In genomic region chr10:42753126-42753506, GRCh38 we compare ENCODE assay signal across 8 cellular contexts. TPM values are rescaled to one million over a fixed set of nuclear protein-coding genes. Genes with fewer than 3 reads are reported as not detected.
DNase-seq lines count a peak whose midpoint lies in the region; ATAC-seq, FAIRE-seq and TF ChIP-seq lines count a peak whose summit lies in the region.

No MANE protein-coding gene starts in this region.

- no peak for FAIRE-seq in H54 (lab: Jason Lieb, UNC)

- no peak for TF ChIP-seq POLR2A in H54 (IDR thresholded peaks at IDR 0.05; ENCODE audit: low read depth, low read length)

- no peaks in the 10 kb centered on the region for H3K36me3 ChIP-seq in H7 (replicated peaks; ENCODE audit: control insufficient read depth, insufficient read depth, low read length)

- peaks cover 82% of the 10 kb centered on the region for H3K27me3 Mint-ChIP-seq in CD4-positive, alpha-beta T cell
- peaks cover 56% of the 10 kb centered on the region for H3K27me3 Mint-ChIP-seq in activated T-helper 2 cell treated with anti-CD3 and anti-CD28 coated beads, Interferon-gamma antibody, Interleukin-2, Interleukin-4, amounts not matched to agents 10 μg/mL and 5 μg/mL and 100 μg/mL, durations not matched to agents 14 hours and 24 hours and 36 hours (ENCODE audit: low read depth)
- H3K27me3 Mint-ChIP-seq in nephron progenitor cell (ENCODE audit: low read depth, poor library complexity): peaks cover 84% of the 10 kb centered on the region
- peaks cover 57 to 78% of the 10 kb centered on the region in 2 donors for H3K27me3 Mint-ChIP-seq in stimulated activated naive B cell treated with anti-CD40 and anti-IgM and Interleukin-4, amounts not matched to agents 10 μg/mL and 1 μg/mL and 100 μg/mL, for 72 hours

- no peaks in the 10 kb centered on the region for H3K9me3 Mint-ChIP-seq in CD4-positive, alpha-beta T cell
- no peaks in the 10 kb centered on the region for H3K9me3 Mint-ChIP-seq in activated T-helper 2 cell treated with anti-CD3 and anti-CD28 coated beads, Interferon-gamma antibody, Interleukin-2, Interleukin-4, amounts not matched to agents 10 μg/mL and 5 μg/mL and 100 μg/mL, durations not matched to agents 14 hours and 24 hours and 36 hours
- peaks cover 15% of the 10 kb centered on the region for H3K9me3 Mint-ChIP-seq in nephron progenitor cell
- no peaks in the 10 kb centered on the region for H3K9me3 Mint-ChIP-seq in stimulated activated naive B cell treated with anti-CD40 and anti-IgM and Interleukin-4, amounts not matched to agents 10 μg/mL and 1 μg/mL and 100 μg/mL, for 72 hours

- no peaks in the 10 kb centered on the region for H3K9me3 ChIP-seq in CD4-positive, alpha-beta T cell (ENCODE audit: control insufficient read depth, low read length)

- H3K4me1 Mint-ChIP-seq in CD4-positive, alpha-beta T cell (ENCODE audit: low read depth): peaks cover 13% of the 10 kb centered on the region
- H3K4me1 Mint-ChIP-seq in activated T-helper 2 cell treated with anti-CD3 and anti-CD28 coated beads, Interferon-gamma antibody, Interleukin-2, Interleukin-4, amounts not matched to agents 10 μg/mL and 5 μg/mL and 100 μg/mL, durations not matched to agents 14 hours and 24 hours and 36 hours (ENCODE audit: low read depth): peaks cover 5% of the 10 kb centered on the region
- H3K4me1 Mint-ChIP-seq in nephron progenitor cell: no peaks in the 10 kb centered on the region
- peaks cover 9 to 20% of the 10 kb centered on the region in 2 donors for H3K4me1 Mint-ChIP-seq in stimulated activated naive B cell treated with anti-CD40 and anti-IgM and Interleukin-4, amounts not matched to agents 10 μg/mL and 1 μg/mL and 100 μg/mL, for 72 hours

- H3K27ac Mint-ChIP-seq in CD4-positive, alpha-beta T cell: no peak overlapping the region
- H3K27ac Mint-ChIP-seq in activated T-helper 2 cell treated with anti-CD3 and anti-CD28 coated beads, Interferon-gamma antibody, Interleukin-2, Interleukin-4, amounts not matched to agents 10 μg/mL and 5 μg/mL and 100 μg/mL, durations not matched to agents 14 hours and 24 hours and 36 hours: no peak overlapping the region
- no peak overlapping the region for H3K27ac Mint-ChIP-seq in nephron progenitor cell
- H3K27ac Mint-ChIP-seq in stimulated activated naive B cell treated with anti-CD40 and anti-IgM and Interleukin-4, amounts not matched to agents 10 μg/mL and 1 μg/mL and 100 μg/mL, for 72 hours: no peak overlapping the region

- TF ChIP-seq CTCF in CD4-positive, alpha-beta T cell (IDR thresholded peaks at IDR 0.05): peak; percentile 66
- TF ChIP-seq CTCF in fibroblast of villous mesenchyme (IDR thresholded peaks at IDR 0.05; ENCODE audit: insufficient read depth, low read depth, low read length) (peak; percentile 94), nephron progenitor cell (IDR thresholded peaks at IDR 0.05) (peak; percentile 78)

- peak overlapping the region; percentile 46 for H3K4me3 ChIP-seq in H7 (ENCODE audit: insufficient read depth, low read depth, low read length)
- peak overlapping the region; percentile 59 for H3K4me3 ChIP-seq in fibroblast of villous mesenchyme (ENCODE audit: low read depth, low read length)

- peak; percentile 29 to 71 (median 52) for DNase-seq in CD4-positive, alpha-beta T cell
- DNase-seq in H7: peak; percentile 90
- peak; percentile 77 for DNase-seq in NCI-H82 (lab: John Stamatoyannopoulos, UW)
- DNase-seq in activated T-helper 2 cell treated with anti-CD3 and anti-CD28 coated beads, Interferon-gamma antibody, Interleukin-2, Interleukin-4, amounts not matched to agents 10 μg/mL and 5 μg/mL and 100 μg/mL, durations not matched to agents 14 hours and 24 hours and 36 hours (ENCODE audit: low spot score): peak; percentile 58
- DNase-seq in fibroblast of villous mesenchyme (ENCODE audit: low read depth): peak; percentile 75
- DNase-seq in nephron progenitor cell: peak; percentile 87
- peak; percentile 53 for DNase-seq in stimulated activated naive B cell treated with anti-CD40 and anti-IgM and Interleukin-4, amounts not matched to agents 10 μg/mL and 1 μg/mL and 100 μg/mL, for 72 hours
- no peak for DNase-seq in H54 (ENCODE audit: insufficient read length, low spot score)

- peak overlapping the region; percentile 84 for H3K4me3 Mint-ChIP-seq in CD4-positive, alpha-beta T cell
- H3K4me3 Mint-ChIP-seq in activated T-helper 2 cell treated with anti-CD3 and anti-CD28 coated beads, Interferon-gamma antibody, Interleukin-2, Interleukin-4, amounts not matched to agents 10 μg/mL and 5 μg/mL and 100 μg/mL, durations not matched to agents 14 hours and 24 hours and 36 hours (ENCODE audit: low read depth): peak overlapping the region; percentile 26
- peak overlapping the region; percentile 74 for H3K4me3 Mint-ChIP-seq in nephron progenitor cell
- H3K4me3 Mint-ChIP-seq in stimulated activated naive B cell treated with anti-CD40 and anti-IgM and Interleukin-4, amounts not matched to agents 10 μg/mL and 1 μg/mL and 100 μg/mL, for 72 hours: peak overlapping the region; percentile 86 to 89

- intact Hi-C loops in CD4-positive, alpha-beta T cell (cut with DNase I, micrococcal nuclease): loop anchor here (1.0 to 5.0 kb wide), 3 partner anchors 352 to 709 kb away; no protein-coding TSS in a partner anchor
- intact Hi-C loops in activated T-helper 2 cell treated with anti-CD3 and anti-CD28 coated beads, Interferon-gamma antibody, Interleukin-2, Interleukin-4, amounts not matched to agents 10 μg/mL and 5 μg/mL and 100 μg/mL, durations not matched to agents 14 hours and 24 hours and 36 hours (cut with micrococcal nuclease): loop anchor here (1.0 to 2.0 kb wide), 2 partner anchors 30 to 352 kb away; partner anchors contain the start of gene BMS1

- no peaks in the 10 kb centered on the region for H3K36me3 Mint-ChIP-seq in CD4-positive, alpha-beta T cell (ENCODE audit: low read depth)
- no peaks in the 10 kb centered on the region for H3K36me3 Mint-ChIP-seq in activated T-helper 2 cell treated with anti-CD3 and anti-CD28 coated beads, Interferon-gamma antibody, Interleukin-2, Interleukin-4, amounts not matched to agents 10 μg/mL and 5 μg/mL and 100 μg/mL, durations not matched to agents 14 hours and 24 hours and 36 hours (ENCODE audit: low read depth)
- no peaks in the 10 kb centered on the region for H3K36me3 Mint-ChIP-seq in nephron progenitor cell (ENCODE audit: low read depth)
- H3K36me3 Mint-ChIP-seq in stimulated activated naive B cell treated with anti-CD40 and anti-IgM and Interleukin-4, amounts not matched to agents 10 μg/mL and 1 μg/mL and 100 μg/mL, for 72 hours: peaks cover 0 to 4% of the 10 kb centered on the region in 2 donors

- ATAC-seq in CD4-positive, alpha-beta T cell (ENCODE audit: poor library complexity): peak; percentile 73
- ATAC-seq in stimulated activated naive B cell treated with anti-CD40 and anti-IgM and Interleukin-4, amounts not matched to agents 10 μg/mL and 1 μg/mL and 100 μg/mL, for 72 hours (replicated peaks): peak; percentile 82 to 86

- CTCF ChIA-PET in CD4-positive, alpha-beta T cell (lab: Charles Lee): interaction anchor here (1.1 to 1.7 kb wide), 4 partner anchors 8 to 352 kb away, joined by 3 to 4 read pairs (median 3); no protein-coding TSS in a partner anchor

- POLR2A ChIA-PET in CD4-positive, alpha-beta T cell (lab: Charles Lee): no interaction called here

- no peak overlapping the region for H3K27ac ChIP-seq in CD4-positive, alpha-beta T cell (ENCODE audit: low read depth, low read length)

- peaks cover 74% of the 10 kb centered on the region for H3K27me3 ChIP-seq in CD4-positive, alpha-beta T cell (ENCODE audit: control insufficient read depth, insufficient read depth, low read length)
- peaks cover 49% of the 10 kb centered on the region for H3K27me3 ChIP-seq in H7 (ENCODE audit: control insufficient read depth, insufficient read depth, low read length)

RNA-seq across cellular contexts. Expression of gene BMS1, which starts 29.5 kb away (rescaled TPM):
- 10 to 100 TPM; 13.8 to 15.3 TPM for total RNA-seq in CD4-positive, alpha-beta T cell
- total RNA-seq in H7 (2014; rRNA removed; shearing (Covaris generic)): 18.5 and 26.1 TPM in 2 replicates
- 31.8 and 32.8 TPM in 2 replicates for total RNA-seq in activated T-helper 2 cell treated with anti-CD3 and anti-CD28 coated beads, Interferon-gamma antibody, Interleukin-2, Interleukin-4, amounts not matched to agents 10 μg/mL and 5 μg/mL and 100 μg/mL, durations not matched to agents 14 hours and 24 hours and 36 hours
- 17.7 and 21.2 TPM in 2 replicates for total RNA-seq in fibroblast of villous mesenchyme

Comparison
In these comparisons a context has a peak if more than half of its experiments do, and no peak if none do; other contexts are left out.
1. H3K4me3 Mint-ChIP-seq: peak in every context shown above with its lines; median percentile 88 in stimulated activated naive B cell treated with anti-CD40 and anti-IgM and Interleukin-4, amounts not matched to agents 10 μg/mL and 1 μg/mL and 100 μg/mL, for 72 hours; 84 in CD4-positive, alpha-beta T cell; 74 in nephron progenitor cell; 26 in activated T-helper 2 cell treated with anti-CD3 and anti-CD28 coated beads, Interferon-gamma antibody, Interleukin-2, Interleukin-4, amounts not matched to agents 10 μg/mL and 5 μg/mL and 100 μg/mL, durations not matched to agents 14 hours and 24 hours and 36 hours.